In the genomic region with DNA sequence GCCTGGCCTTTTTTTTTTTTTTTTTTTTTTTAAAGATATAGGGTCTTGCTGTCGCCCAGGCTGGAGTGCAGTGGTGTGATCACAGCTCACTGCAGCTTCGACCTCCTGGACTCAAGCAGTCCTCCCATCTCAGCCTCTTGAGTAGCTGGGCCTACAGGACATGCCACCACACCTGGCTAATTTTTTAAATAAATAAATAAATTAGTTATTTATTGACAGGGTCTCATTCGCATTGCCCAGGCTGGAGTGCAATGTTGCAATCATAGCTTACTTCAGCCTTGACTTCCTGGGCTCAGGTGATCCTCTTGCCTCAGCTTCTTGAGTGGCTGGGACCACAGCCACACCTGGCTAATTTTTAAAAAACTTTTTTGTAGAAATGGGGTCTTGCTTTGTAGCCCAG, we compare ENCODE assay signal across 1 cellular context.
TF ChIP-seq lines count a peak whose summit lies in the region.

No MANE protein-coding gene starts in this region.

TF ChIP-seq in HepG2, 621 proteins besides CTCF, POLR2A, EP300 and RAD21 (continued from another document and continues in another):
- TF ChIP-seq, protein P1, sequence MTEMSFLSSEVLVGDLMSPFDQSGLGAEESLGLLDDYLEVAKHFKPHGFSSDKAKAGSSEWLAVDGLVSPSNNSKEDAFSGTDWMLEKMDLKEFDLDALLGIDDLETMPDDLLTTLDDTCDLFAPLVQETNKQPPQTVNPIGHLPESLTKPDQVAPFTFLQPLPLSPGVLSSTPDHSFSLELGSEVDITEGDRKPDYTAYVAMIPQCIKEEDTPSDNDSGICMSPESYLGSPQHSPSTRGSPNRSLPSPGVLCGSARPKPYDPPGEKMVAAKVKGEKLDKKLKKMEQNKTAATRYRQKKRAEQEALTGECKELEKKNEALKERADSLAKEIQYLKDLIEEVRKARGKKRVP (CRISPR knock-in tag; IDR thresholded peaks at IDR 0.05) = peak in 1 of 2 experiments; percentile 55; a peak in 1 of 4 replicates
- TF ChIP-seq, protein P2, sequence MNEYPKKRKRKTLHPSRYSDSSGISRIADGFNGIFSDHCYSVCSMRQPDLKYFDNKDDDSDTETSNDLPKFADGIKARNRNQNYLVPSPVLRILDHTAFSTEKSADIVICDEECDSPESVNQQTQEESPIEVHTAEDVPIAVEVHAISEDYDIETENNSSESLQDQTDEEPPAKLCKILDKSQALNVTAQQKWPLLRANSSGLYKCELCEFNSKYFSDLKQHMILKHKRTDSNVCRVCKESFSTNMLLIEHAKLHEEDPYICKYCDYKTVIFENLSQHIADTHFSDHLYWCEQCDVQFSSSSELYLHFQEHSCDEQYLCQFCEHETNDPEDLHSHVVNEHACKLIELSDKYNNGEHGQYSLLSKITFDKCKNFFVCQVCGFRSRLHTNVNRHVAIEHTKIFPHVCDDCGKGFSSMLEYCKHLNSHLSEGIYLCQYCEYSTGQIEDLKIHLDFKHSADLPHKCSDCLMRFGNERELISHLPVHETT (CRISPR knock-in tag; conservative IDR thresholded peaks at IDR 0.05) = no peak
- TF ChIP-seq SAP130 (CRISPR knock-in tag; IDR thresholded peaks at IDR 0.05; ENCODE audit: low read depth) = peak; percentile 35; the same call in 1 of the 2 replicates
- TF ChIP-seq GATAD2A (CRISPR knock-in tag; IDR thresholded peaks at IDR 0.05) = peak; percentile 63; the same call in 1 of the 2 replicates
- TF ChIP-seq, protein P3, sequence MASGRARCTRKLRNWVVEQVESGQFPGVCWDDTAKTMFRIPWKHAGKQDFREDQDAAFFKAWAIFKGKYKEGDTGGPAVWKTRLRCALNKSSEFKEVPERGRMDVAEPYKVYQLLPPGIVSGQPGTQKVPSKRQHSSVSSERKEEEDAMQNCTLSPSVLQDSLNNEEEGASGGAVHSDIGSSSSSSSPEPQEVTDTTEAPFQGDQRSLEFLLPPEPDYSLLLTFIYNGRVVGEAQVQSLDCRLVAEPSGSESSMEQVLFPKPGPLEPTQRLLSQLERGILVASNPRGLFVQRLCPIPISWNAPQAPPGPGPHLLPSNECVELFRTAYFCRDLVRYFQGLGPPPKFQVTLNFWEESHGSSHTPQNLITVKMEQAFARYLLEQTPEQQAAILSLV (CRISPR knock-in tag; IDR thresholded peaks at IDR 0.05; ENCODE audit: borderline replicate concordance) = no peak
- no peak for TF ChIP-seq MXD4 (CRISPR knock-in tag; IDR thresholded peaks at IDR 0.05)
- TF ChIP-seq ZSCAN29 (CRISPR knock-in tag; conservative IDR thresholded peaks at IDR 0.05) = no peak
- no peak for TF ChIP-seq ZNF766 (CRISPR knock-in tag; IDR thresholded peaks at IDR 0.05; ENCODE audit: borderline replicate concordance)
- no peak for TF ChIP-seq ZNF264 (CRISPR knock-in tag; IDR thresholded peaks at IDR 0.05)
- TF ChIP-seq, protein P4, sequence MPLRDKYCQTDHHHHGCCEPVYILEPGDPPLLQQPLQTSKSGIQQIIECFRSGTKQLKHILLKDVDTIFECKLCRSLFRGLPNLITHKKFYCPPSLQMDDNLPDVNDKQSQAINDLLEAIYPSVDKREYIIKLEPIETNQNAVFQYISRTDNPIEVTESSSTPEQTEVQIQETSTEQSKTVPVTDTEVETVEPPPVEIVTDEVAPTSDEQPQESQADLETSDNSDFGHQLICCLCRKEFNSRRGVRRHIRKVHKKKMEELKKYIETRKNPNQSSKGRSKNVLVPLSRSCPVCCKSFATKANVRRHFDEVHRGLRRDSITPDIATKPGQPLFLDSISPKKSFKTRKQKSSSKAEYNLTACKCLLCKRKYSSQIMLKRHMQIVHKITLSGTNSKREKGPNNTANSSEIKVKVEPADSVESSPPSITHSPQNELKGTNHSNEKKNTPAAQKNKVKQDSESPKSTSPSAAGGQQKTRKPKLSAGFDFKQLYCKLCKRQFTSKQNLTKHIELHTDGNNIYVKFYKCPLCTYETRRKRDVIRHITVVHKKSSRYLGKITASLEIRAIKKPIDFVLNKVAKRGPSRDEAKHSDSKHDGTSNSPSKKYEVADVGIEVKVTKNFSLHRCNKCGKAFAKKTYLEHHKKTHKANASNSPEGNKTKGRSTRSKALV (CRISPR knock-in tag; IDR thresholded peaks at IDR 0.05) = no peak
- TF ChIP-seq PHF5A (CRISPR knock-in tag; IDR thresholded peaks at IDR 0.05; ENCODE audit: low read depth, unreplicated experiment) = no peak
- TF ChIP-seq, protein P5, sequence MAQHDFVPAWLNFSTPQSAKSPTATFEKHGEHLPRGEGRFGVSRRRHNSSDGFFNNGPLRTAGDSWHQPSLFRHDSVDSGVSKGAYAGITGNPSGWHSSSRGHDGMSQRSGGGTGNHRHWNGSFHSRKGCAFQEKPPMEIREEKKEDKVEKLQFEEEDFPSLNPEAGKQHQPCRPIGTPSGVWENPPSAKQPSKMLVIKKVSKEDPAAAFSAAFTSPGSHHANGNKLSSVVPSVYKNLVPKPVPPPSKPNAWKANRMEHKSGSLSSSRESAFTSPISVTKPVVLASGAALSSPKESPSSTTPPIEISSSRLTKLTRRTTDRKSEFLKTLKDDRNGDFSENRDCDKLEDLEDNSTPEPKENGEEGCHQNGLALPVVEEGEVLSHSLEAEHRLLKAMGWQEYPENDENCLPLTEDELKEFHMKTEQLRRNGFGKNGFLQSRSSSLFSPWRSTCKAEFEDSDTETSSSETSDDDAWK (CRISPR knock-in tag; IDR thresholded peaks at IDR 0.05) = no peak
- TF ChIP-seq NFKB2 (CRISPR knock-in tag; IDR thresholded peaks at IDR 0.05; ENCODE audit: borderline replicate concordance) = no peak
- TF ChIP-seq EZH2 (conservative IDR thresholded peaks at IDR 0.05; ENCODE audit: low read depth, low read length) = no peak
- no peak for TF ChIP-seq MEIS2 (CRISPR knock-in tag; IDR thresholded peaks at IDR 0.05)
- TF ChIP-seq FOXK1 (CRISPR knock-in tag; IDR thresholded peaks at IDR 0.05; ENCODE audit: borderline replicate concordance, low read depth) = no peak
- TF ChIP-seq TMF1 (CRISPR knock-in tag; IDR thresholded peaks at IDR 0.05; ENCODE audit: low read depth) = no peak
- TF ChIP-seq ZNF24 (IDR thresholded peaks at IDR 0.05) = no peak
- TF ChIP-seq ZNF34 (CRISPR knock-in tag; IDR thresholded peaks at IDR 0.05; ENCODE audit: borderline replicate concordance) = no peak
- TF ChIP-seq SNAPC2 (CRISPR knock-in tag; IDR thresholded peaks at IDR 0.05) = no peak
- TF ChIP-seq POLR2AphosphoS5 (IDR thresholded peaks at IDR 0.05; ENCODE audit: low read depth, low read length) = no peak
- no peak for TF ChIP-seq KDM2A (CRISPR knock-in tag; IDR thresholded peaks at IDR 0.05; ENCODE audit: borderline replicate concordance, low read depth)
- TF ChIP-seq ZNF891 (CRISPR knock-in tag; IDR thresholded peaks at IDR 0.05) = no peak
- TF ChIP-seq NONO (IDR thresholded peaks at IDR 0.05) = no peak
- TF ChIP-seq NONO (CRISPR knock-in tag; conservative IDR thresholded peaks at IDR 0.05) = no peak
- TF ChIP-seq, protein P6, sequence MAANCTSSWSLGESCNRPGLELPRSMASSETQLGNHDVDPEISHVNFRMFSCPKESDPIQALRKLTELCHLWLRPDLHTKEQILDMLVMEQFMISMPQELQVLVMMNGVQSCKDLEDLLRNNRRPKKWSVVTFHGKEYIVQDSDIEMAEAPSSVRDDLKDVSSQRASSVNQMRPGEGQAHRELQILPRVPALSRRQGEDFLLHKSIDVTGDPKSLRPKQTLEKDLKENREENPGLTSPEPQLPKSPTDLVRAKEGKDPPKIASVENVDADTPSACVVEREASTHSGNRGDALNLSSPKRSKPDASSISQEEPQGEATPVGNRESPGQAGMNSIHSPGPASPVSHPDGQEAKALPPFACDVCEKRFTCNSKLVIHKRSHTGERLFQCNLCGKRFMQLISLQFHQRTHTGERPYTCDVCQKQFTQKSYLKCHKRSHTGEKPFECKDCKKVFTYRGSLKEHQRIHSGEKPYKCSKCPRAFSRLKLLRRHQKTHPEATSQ (CRISPR knock-in tag; IDR thresholded peaks at IDR 0.05; ENCODE audit: borderline replicate concordance) = no peak
- TF ChIP-seq SAFB2 (CRISPR knock-in tag; IDR thresholded peaks at IDR 0.05; ENCODE audit: borderline replicate concordance, low read depth) = no peak
- TF ChIP-seq, protein P7, sequence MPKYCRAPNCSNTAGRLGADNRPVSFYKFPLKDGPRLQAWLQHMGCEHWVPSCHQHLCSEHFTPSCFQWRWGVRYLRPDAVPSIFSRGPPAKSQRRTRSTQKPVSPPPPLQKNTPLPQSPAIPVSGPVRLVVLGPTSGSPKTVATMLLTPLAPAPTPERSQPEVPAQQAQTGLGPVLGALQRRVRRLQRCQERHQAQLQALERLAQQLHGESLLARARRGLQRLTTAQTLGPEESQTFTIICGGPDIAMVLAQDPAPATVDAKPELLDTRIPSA (CRISPR knock-in tag; IDR thresholded peaks at IDR 0.05; ENCODE audit: borderline replicate concordance) = no peak
- TF ChIP-seq JUND (CRISPR knock-in tag; IDR thresholded peaks at IDR 0.05) = no peak
- TF ChIP-seq ZNF263 (CRISPR knock-in tag; IDR thresholded peaks at IDR 0.05) = peak; percentile 81
- no peak for TF ChIP-seq MAFK (conservative IDR thresholded peaks at IDR 0.05 in 1 of 2, IDR thresholded peaks at IDR 0.05 in 1 of 2; ENCODE audit: low read length in 2 of 2)
- TF ChIP-seq, protein P8, sequence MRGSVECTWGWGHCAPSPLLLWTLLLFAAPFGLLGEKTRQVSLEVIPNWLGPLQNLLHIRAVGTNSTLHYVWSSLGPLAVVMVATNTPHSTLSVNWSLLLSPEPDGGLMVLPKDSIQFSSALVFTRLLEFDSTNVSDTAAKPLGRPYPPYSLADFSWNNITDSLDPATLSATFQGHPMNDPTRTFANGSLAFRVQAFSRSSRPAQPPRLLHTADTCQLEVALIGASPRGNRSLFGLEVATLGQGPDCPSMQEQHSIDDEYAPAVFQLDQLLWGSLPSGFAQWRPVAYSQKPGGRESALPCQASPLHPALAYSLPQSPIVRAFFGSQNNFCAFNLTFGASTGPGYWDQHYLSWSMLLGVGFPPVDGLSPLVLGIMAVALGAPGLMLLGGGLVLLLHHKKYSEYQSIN (CRISPR knock-in tag; IDR thresholded peaks at IDR 0.05; ENCODE audit: borderline replicate concordance) = no peak
- no peak for TF ChIP-seq ZNF878 (CRISPR knock-in tag; IDR thresholded peaks at IDR 0.05)
- TF ChIP-seq ZNF335 (CRISPR knock-in tag; IDR thresholded peaks at IDR 0.05) = no peak
- TF ChIP-seq ZNF460 (CRISPR knock-in tag; IDR thresholded peaks at IDR 0.05; ENCODE audit: borderline replicate concordance) = no peak
- TF ChIP-seq, protein P9, sequence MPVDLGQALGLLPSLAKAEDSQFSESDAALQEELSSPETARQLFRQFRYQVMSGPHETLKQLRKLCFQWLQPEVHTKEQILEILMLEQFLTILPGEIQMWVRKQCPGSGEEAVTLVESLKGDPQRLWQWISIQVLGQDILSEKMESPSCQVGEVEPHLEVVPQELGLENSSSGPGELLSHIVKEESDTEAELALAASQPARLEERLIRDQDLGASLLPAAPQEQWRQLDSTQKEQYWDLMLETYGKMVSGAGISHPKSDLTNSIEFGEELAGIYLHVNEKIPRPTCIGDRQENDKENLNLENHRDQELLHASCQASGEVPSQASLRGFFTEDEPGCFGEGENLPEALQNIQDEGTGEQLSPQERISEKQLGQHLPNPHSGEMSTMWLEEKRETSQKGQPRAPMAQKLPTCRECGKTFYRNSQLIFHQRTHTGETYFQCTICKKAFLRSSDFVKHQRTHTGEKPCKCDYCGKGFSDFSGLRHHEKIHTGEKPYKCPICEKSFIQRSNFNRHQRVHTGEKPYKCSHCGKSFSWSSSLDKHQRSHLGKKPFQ (CRISPR knock-in tag; IDR thresholded peaks at IDR 0.05; ENCODE audit: insufficient replicate concordance) = no peak
- no peak for TF ChIP-seq ZNF367 (CRISPR knock-in tag; IDR thresholded peaks at IDR 0.05; ENCODE audit: borderline replicate concordance)
- no peak for TF ChIP-seq MYC (CRISPR knock-in tag; IDR thresholded peaks at IDR 0.05; ENCODE audit: borderline replicate concordance)
- TF ChIP-seq TCF7L2 (IDR thresholded peaks at IDR 0.05; ENCODE audit: low read depth, low read length) = no peak
- TF ChIP-seq, protein P10, sequence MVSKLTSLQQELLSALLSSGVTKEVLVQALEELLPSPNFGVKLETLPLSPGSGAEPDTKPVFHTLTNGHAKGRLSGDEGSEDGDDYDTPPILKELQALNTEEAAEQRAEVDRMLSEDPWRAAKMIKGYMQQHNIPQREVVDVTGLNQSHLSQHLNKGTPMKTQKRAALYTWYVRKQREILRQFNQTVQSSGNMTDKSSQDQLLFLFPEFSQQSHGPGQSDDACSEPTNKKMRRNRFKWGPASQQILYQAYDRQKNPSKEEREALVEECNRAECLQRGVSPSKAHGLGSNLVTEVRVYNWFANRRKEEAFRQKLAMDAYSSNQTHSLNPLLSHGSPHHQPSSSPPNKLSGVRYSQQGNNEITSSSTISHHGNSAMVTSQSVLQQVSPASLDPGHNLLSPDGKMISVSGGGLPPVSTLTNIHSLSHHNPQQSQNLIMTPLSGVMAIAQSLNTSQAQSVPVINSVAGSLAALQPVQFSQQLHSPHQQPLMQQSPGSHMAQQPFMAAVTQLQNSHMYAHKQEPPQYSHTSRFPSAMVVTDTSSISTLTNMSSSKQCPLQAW (CRISPR knock-in tag; IDR thresholded peaks at IDR 0.05) = no peak
- TF ChIP-seq, protein P11, sequence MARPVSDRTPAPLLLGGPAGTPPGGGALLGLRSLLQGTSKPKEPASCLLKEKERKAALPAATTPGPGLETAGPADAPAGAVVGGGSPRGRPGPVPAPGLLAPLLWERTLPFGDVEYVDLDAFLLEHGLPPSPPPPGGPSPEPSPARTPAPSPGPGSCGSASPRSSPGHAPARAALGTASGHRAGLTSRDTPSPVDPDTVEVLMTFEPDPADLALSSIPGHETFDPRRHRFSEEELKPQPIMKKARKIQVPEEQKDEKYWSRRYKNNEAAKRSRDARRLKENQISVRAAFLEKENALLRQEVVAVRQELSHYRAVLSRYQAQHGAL (CRISPR knock-in tag; IDR thresholded peaks at IDR 0.05; ENCODE audit: not compliant biosample characterization) = no peak
- TF ChIP-seq MEIS1 (CRISPR knock-in tag; IDR thresholded peaks at IDR 0.05; ENCODE audit: borderline replicate concordance) = no peak
